17 cellular contexts compared by ENCODE assay signal in genomic region chr10:116769368-116769767, GRCh38. TPM values are rescaled to one million over a fixed set of nuclear protein-coding genes. Genes with fewer than 3 reads are reported as not detected.
DNase-seq lines count a peak whose midpoint lies in the region; ATAC-seq and TF ChIP-seq lines count a peak whose summit lies in the region.
"Had no signal": no experiment of that assay in that cellular context is flagged by ENCODE, and none has a peak within 500 bp of the region (broad histone marks: within the 10 kb centered on the region; RNA-seq: fewer than 3 reads in every experiment).

No MANE protein-coding gene starts in this region.

- H3K4ac ChIP-seq in neuronal stem cell (ENCODE audit: low read length): no peak overlapping the region

- H3K4me1 ChIP-seq in adrenal gland (replicated peaks in 1 of 2) (peaks cover 45 to 51% of the 10 kb centered on the region in 2 donors), neuronal stem cell (ENCODE audit: control insufficient read depth in 2 of 2, insufficient read depth in 1 of 2, low read depth in 1 of 2, low read length in 2 of 2) (peaks cover 0 to 8% of the 10 kb centered on the region in 2 donors), upper lobe of right lung (no peaks in the 10 kb centered on the region)

- no peak overlapping the region for H3K9ac ChIP-seq in neuronal stem cell (ENCODE audit: low read depth, low read length, poor library complexity)

- no peaks in the 10 kb centered on the region for H3K9me3 Mint-ChIP-seq in natural killer cell treated with Interleukin-12 subunit alpha and Interleukin-12 subunit beta and Interleukin-15 and Interleukin-18, amount 100 ng/mL, for 72 hours
- H3K9me3 Mint-ChIP-seq in natural killer cell: no peaks in the 10 kb centered on the region
- H3K9me3 Mint-ChIP-seq in activated naive CD4-positive, alpha-beta T cell treated with anti-CD3 and anti-CD28 coated beads for 36 hours: no peaks in the 10 kb centered on the region
- H3K9me3 Mint-ChIP-seq in naive thymus-derived CD8-positive, alpha-beta T cell: peaks cover 0 to 3% (median 0%) of the 10 kb centered on the region in 9 donors
- H3K9me3 Mint-ChIP-seq: CD8-positive, alpha-beta T cell had no signal

- H3K4me3 Mint-ChIP-seq in natural killer cell treated with Interleukin-12 subunit alpha and Interleukin-12 subunit beta and Interleukin-15 and Interleukin-18, amount 100 ng/mL, for 72 hours: no peak overlapping the region
- H3K4me3 Mint-ChIP-seq in natural killer cell: no peak overlapping the region
- H3K4me3 Mint-ChIP-seq in activated naive CD4-positive, alpha-beta T cell treated with anti-CD3 and anti-CD28 coated beads for 36 hours: no peak overlapping the region
- H3K4me3 Mint-ChIP-seq in naive thymus-derived CD8-positive, alpha-beta T cell: no peak overlapping the region
- H3K4me3 Mint-ChIP-seq: B cell; CD14-positive monocyte; CD8-positive, alpha-beta T cell; GM23338 had no signal

- no peaks in the 10 kb centered on the region for H3K9me3 ChIP-seq in adrenal gland (replicated peaks in 1 of 3)
- H3K9me3 ChIP-seq in neuronal stem cell (replicated peaks in 1 of 2; ENCODE audit: control insufficient read depth in 2 of 2, insufficient read depth in 1 of 2, low read depth in 1 of 2, low read length in 2 of 2): peaks cover 0 to 5% of the 10 kb centered on the region in 2 donors
- no peaks in the 10 kb centered on the region for H3K9me3 ChIP-seq in upper lobe of right lung

- TF ChIP-seq CTCF in natural killer cell (IDR thresholded peaks at IDR 0.05) (no peak), adrenal gland (IDR thresholded peaks at IDR 0.05) (no peak), upper lobe of right lung (IDR thresholded peaks at IDR 0.05) (no peak)

- POLR2A ChIA-PET in naive thymus-derived CD8-positive, alpha-beta T cell (lab: Charles Lee): no interaction called here

- no peak overlapping the region for H4K91ac ChIP-seq in neuronal stem cell (ENCODE audit: low read depth, low read length, poor library complexity)

- H2AK5ac ChIP-seq in neuronal stem cell (ENCODE audit: low read depth, low read length): no peak overlapping the region

- WGBS in adrenal gland, 4 donors: 74 to 93% (median 82%) methylated on average over 5 to 7 of the region's 7 CpGs
- no CpG with 5 or more reads among the region's 7 CpGs for WGBS in neuronal stem cell (ENCODE audit: extremely low coverage in 2 of 2, insufficient read length in 2 of 2, insufficient replicate concordance in 1 of 2), 2 donors

- H2BK120ac ChIP-seq in neuronal stem cell (ENCODE audit: low read depth, low read length): no peak overlapping the region

- H3K4me3 ChIP-seq in adrenal gland: no peak overlapping the region
- H3K4me3 ChIP-seq in neuronal stem cell (ENCODE audit: low read length in 2 of 2): no peak overlapping the region
- no peak overlapping the region for H3K4me3 ChIP-seq in upper lobe of right lung
- H3K4me3 ChIP-seq: GM23338 had no signal

- H4K8ac ChIP-seq in neuronal stem cell (ENCODE audit: low read depth, low read length): no peak overlapping the region

- H3K27ac ChIP-seq in adrenal gland: peak overlapping the region; percentile 3 to 96 (median 84)
- H3K27ac ChIP-seq in neuronal stem cell (replicated peaks; ENCODE audit: low read length): no peak overlapping the region
- H3K27ac ChIP-seq in upper lobe of right lung: no peak overlapping the region

- no peak overlapping the region for H2BK15ac ChIP-seq in neuronal stem cell (ENCODE audit: low read length)

- H2AFZ ChIP-seq in neuronal stem cell (ENCODE audit: low read length): no peak overlapping the region
- H2AFZ ChIP-seq: GM23338 had no signal

- peak; percentile 6 for DNase-seq in natural killer cell treated with Interleukin-12 subunit alpha and Interleukin-12 subunit beta and Interleukin-15 and Interleukin-18, amount 100 ng/mL, for 72 hours (ENCODE audit: low spot score)
- DNase-seq in natural killer cell (no peak), adrenal gland (peak in 1 of 7 donors; percentile 39), neuronal stem cell (ENCODE audit: low spot score) (no peak), upper lobe of right lung (peak; percentile 11)
- no peak for DNase-seq in activated naive CD4-positive, alpha-beta T cell treated with anti-CD3 and anti-CD28 coated beads for 36 hours
- no peak for DNase-seq in stimulated activated CD4-positive, alpha-beta T cell treated with anti-CD3 and anti-CD28 coated beads, Interleukin-4, amount 100 ng/mL, for 4 hours
- no peak for DNase-seq in naive thymus-derived CD8-positive, alpha-beta T cell
- DNase-seq: ACHN; CD8-positive, alpha-beta T cell; COR-L47; DMS153; DMS79 treated with DMSO at 0.1 percent for 48 hours; H7 had no signal

- H3K4me2 ChIP-seq in neuronal stem cell (ENCODE audit: insufficient read depth, low read length, poor library complexity, severe bottlenecking): no peak overlapping the region
- H3K4me2 ChIP-seq: GM23338 had no signal

- peaks cover 9 to 20% of the 10 kb centered on the region in 2 donors for H3K27me3 Mint-ChIP-seq in natural killer cell treated with Interleukin-12 subunit alpha and Interleukin-12 subunit beta and Interleukin-15 and Interleukin-18, amount 100 ng/mL, for 72 hours
- peaks cover 0 to 5% of the 10 kb centered on the region in 2 donors for H3K27me3 Mint-ChIP-seq in natural killer cell (ENCODE audit: low read depth in 2 of 2)
- H3K27me3 Mint-ChIP-seq in activated naive CD4-positive, alpha-beta T cell treated with anti-CD3 and anti-CD28 coated beads for 36 hours (ENCODE audit: low read depth): peaks cover 35% of the 10 kb centered on the region
- peaks cover 23 to 76% (median 47%) of the 10 kb centered on the region in 5 donors for H3K27me3 Mint-ChIP-seq in naive thymus-derived CD8-positive, alpha-beta T cell

- H3K79me1 ChIP-seq in neuronal stem cell (ENCODE audit: low read depth, low read length): no peaks in the 10 kb centered on the region

- H3K27me3 ChIP-seq in adrenal gland (no peaks in the 10 kb centered on the region), neuronal stem cell (ENCODE audit: control insufficient read depth in 3 of 3, insufficient read depth in 3 of 3, low read depth in 1 of 3, low read length in 3 of 3) (no peaks in the 10 kb centered on the region), upper lobe of right lung (no peaks in the 10 kb centered on the region)

- intact Hi-C loops in natural killer cell (cut with micrococcal nuclease): no loop called here
- intact Hi-C loops in adrenal gland (cut with DNase I): no loop called here
- intact Hi-C loops in upper lobe of right lung (cut with DNase I): no loop called here
- intact Hi-C loops in activated naive CD4-positive, alpha-beta T cell treated with anti-CD3 and anti-CD28 coated beads for 36 hours (cut with micrococcal nuclease): no loop called here

- H3K36me3 ChIP-seq in adrenal gland (replicated peaks in 1 of 2): no peaks in the 10 kb centered on the region
- no peaks in the 10 kb centered on the region for H3K36me3 ChIP-seq in neuronal stem cell (replicated peaks in 1 of 2; ENCODE audit: control insufficient read depth in 2 of 2, insufficient read depth in 2 of 2, low read length in 2 of 2)
- H3K36me3 ChIP-seq in upper lobe of right lung: no peaks in the 10 kb centered on the region

- no peak overlapping the region for H2BK12ac ChIP-seq in neuronal stem cell (ENCODE audit: low read length)

- H3K14ac ChIP-seq in neuronal stem cell (ENCODE audit: low read length): no peak overlapping the region

- H3K4me1 Mint-ChIP-seq in natural killer cell treated with Interleukin-12 subunit alpha and Interleukin-12 subunit beta and Interleukin-15 and Interleukin-18, amount 100 ng/mL, for 72 hours (ENCODE audit: low read depth in 2 of 2): no peaks in the 10 kb centered on the region
- no peaks in the 10 kb centered on the region for H3K4me1 Mint-ChIP-seq in natural killer cell
- no peaks in the 10 kb centered on the region for H3K4me1 Mint-ChIP-seq in activated naive CD4-positive, alpha-beta T cell treated with anti-CD3 and anti-CD28 coated beads for 36 hours (ENCODE audit: low read depth)
- peaks cover 6 to 16% (median 7%) of the 10 kb centered on the region in 4 donors for H3K4me1 Mint-ChIP-seq in naive thymus-derived CD8-positive, alpha-beta T cell
- H3K4me1 Mint-ChIP-seq: B cell, CD14-positive monocyte, GM23338 had no signal

- CTCF ChIA-PET in activated naive CD4-positive, alpha-beta T cell treated with anti-CD3 and anti-CD28 coated beads for 36 hours (lab: Charles Lee): interaction anchor here (1.4 kb wide), 1 partner anchor 35 kb away, joined by 3 read pairs; no protein-coding TSS in a partner anchor

- no peak for ATAC-seq in natural killer cell treated with Interleukin-12 subunit alpha and Interleukin-12 subunit beta and Interleukin-15 and Interleukin-18, amount 100 ng/mL, for 72 hours
- ATAC-seq in natural killer cell (no peak), upper lobe of right lung (no peak)
- ATAC-seq in naive thymus-derived CD8-positive, alpha-beta T cell: no peak
- ATAC-seq: CD8-positive, alpha-beta T cell; GM23338 had no signal

- peak overlapping the region; percentile 25 for H3K23ac ChIP-seq in neuronal stem cell (ENCODE audit: low read depth, low read length, poor library complexity)

- H3K27ac Mint-ChIP-seq in natural killer cell treated with Interleukin-12 subunit alpha and Interleukin-12 subunit beta and Interleukin-15 and Interleukin-18, amount 100 ng/mL, for 72 hours: no peak overlapping the region
- H3K27ac Mint-ChIP-seq in natural killer cell: no peak overlapping the region
- no peak overlapping the region for H3K27ac Mint-ChIP-seq in activated naive CD4-positive, alpha-beta T cell treated with anti-CD3 and anti-CD28 coated beads for 36 hours
- H3K27ac Mint-ChIP-seq in naive thymus-derived CD8-positive, alpha-beta T cell: no peak overlapping the region
- H3K27ac Mint-ChIP-seq: B cell; CD14-positive monocyte; CD8-positive, alpha-beta T cell; GM23338 had no signal

- no peak overlapping the region for H2BK5ac ChIP-seq in neuronal stem cell (ENCODE audit: low read length)

- no peak overlapping the region for H3K18ac ChIP-seq in neuronal stem cell (ENCODE audit: low read length)

- no peaks in the 10 kb centered on the region for H3K36me3 Mint-ChIP-seq in natural killer cell treated with Interleukin-12 subunit alpha and Interleukin-12 subunit beta and Interleukin-15 and Interleukin-18, amount 100 ng/mL, for 72 hours
- H3K36me3 Mint-ChIP-seq in natural killer cell: no peaks in the 10 kb centered on the region
- no peaks in the 10 kb centered on the region for H3K36me3 Mint-ChIP-seq in activated naive CD4-positive, alpha-beta T cell treated with anti-CD3 and anti-CD28 coated beads for 36 hours (ENCODE audit: low read depth)
- H3K36me3 Mint-ChIP-seq in naive thymus-derived CD8-positive, alpha-beta T cell: no peaks in the 10 kb centered on the region
- H3K36me3 Mint-ChIP-seq: CD14-positive monocyte; CD8-positive, alpha-beta T cell had no signal

- no peak for TF ChIP-seq POLR2A in adrenal gland (IDR thresholded peaks at IDR 0.05)

RNA-seq across cellular contexts. Expression of gene HSPA12A, which starts 27.0 kb away (rescaled TPM):
- total RNA-seq in natural killer cell treated with Interleukin-12 subunit alpha and Interleukin-12 subunit beta and Interleukin-15 and Interleukin-18, amount 100 ng/mL, for 72 hours: under 1 TPM in 1 of 2 donors, not detected in 1; 0.08 TPM
- under 1 TPM in 1 of 3 donors, not detected in 2; 0.43 TPM for total RNA-seq in natural killer cell
- 10 to 100 TPM; 28.9 to 61.3 (median 49.6) TPM for total RNA-seq in adrenal gland
- polyA plus RNA-seq in adrenal gland: 10 to 100 TPM; 20.1 to 35.7 (median 21.8) TPM
- polyA plus RNA-seq in neuronal stem cell (2013, experiment 1 of 2): 3.1 TPM
- 3.2 TPM for polyA plus RNA-seq in neuronal stem cell (2013, experiment 2 of 2)
- total RNA-seq in upper lobe of right lung: 7.4 TPM
- under 1 TPM in 1 of 2 experiments, not detected in 1; 0.05 TPM for total RNA-seq in activated naive CD4-positive, alpha-beta T cell treated with anti-CD3 and anti-CD28 coated beads for 36 hours
- total RNA-seq in naive thymus-derived CD8-positive, alpha-beta T cell: not detected
- not detected for polyA plus RNA-seq in naive thymus-derived CD8-positive, alpha-beta T cell
- polyA plus RNA-seq: CD14-positive monocyte had no signal

Comparison
In these comparisons a context has a peak if more than half of its experiments do, and no peak if none do; other contexts are left out.
1. DNase-seq: peak in natural killer cell treated with Interleukin-12 subunit alpha and Interleukin-12 subunit beta and Interleukin-15 and Interleukin-18, amount 100 ng/mL, for 72 hours (single experiment) and upper lobe of right lung (single experiment); none in natural killer cell (single experiment), neuronal stem cell (single experiment), activated naive CD4-positive, alpha-beta T cell treated with anti-CD3 and anti-CD28 coated beads for 36 hours (single experiment), stimulated activated CD4-positive, alpha-beta T cell treated with anti-CD3 and anti-CD28 coated beads, Interleukin-4, amount 100 ng/mL, for 4 hours (0 of 2) and naive thymus-derived CD8-positive, alpha-beta T cell (0 of 10).
2. H3K27ac ChIP-seq: peak in adrenal gland (5 of 5); none in neuronal stem cell (single experiment) and upper lobe of right lung (single experiment).